1 cellular context compared by ENCODE assay signal in the genomic region with DNA sequence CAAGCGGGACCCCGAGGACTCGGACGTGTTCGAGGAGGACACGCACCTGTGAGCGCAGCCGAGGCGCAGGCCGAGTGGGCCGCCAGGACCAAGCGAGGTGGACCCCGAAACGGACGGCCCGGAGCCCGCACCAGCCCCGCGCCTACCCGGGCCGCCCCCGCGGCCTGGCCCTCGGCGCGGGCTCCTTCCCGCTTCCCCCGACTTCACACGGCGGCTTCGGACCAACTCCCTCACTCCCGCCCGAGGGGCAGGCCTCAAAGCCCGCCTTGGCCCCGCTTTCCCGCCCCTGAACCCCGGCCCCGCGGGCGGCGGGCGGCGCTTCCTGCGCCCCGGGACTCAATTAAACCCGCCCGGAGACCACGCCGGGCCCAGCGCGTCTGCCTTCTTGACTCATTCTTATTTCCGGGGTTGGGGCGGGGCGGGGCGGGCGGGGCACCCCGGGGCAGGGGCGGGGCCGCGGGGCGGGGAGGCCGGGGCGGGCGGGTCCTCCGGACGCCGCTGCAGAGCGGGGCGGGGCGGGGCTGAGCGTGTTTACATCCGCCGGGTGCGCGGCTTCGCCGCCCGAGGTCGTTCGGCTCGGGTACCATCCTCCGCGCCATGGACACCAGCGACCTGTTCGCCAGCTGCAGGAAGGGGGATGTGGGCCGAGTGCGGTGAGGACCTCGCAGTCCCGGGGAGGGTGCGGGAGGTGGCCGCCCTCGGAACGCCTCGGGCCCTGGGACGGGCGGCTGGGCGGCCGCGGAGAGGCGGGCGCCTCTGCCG.
TF ChIP-seq lines count a peak whose summit lies in the region.

A gene (plus strand): TSS at position 524 of the 762 bp plus-strand sequence. CDS start 74 bp downstream, at position 598.

TF ChIP-seq in GM12878, 131 proteins besides CTCF, POLR2A, EP300 and RAD21 (continued from another document):
- TF ChIP-seq, protein P1, sequence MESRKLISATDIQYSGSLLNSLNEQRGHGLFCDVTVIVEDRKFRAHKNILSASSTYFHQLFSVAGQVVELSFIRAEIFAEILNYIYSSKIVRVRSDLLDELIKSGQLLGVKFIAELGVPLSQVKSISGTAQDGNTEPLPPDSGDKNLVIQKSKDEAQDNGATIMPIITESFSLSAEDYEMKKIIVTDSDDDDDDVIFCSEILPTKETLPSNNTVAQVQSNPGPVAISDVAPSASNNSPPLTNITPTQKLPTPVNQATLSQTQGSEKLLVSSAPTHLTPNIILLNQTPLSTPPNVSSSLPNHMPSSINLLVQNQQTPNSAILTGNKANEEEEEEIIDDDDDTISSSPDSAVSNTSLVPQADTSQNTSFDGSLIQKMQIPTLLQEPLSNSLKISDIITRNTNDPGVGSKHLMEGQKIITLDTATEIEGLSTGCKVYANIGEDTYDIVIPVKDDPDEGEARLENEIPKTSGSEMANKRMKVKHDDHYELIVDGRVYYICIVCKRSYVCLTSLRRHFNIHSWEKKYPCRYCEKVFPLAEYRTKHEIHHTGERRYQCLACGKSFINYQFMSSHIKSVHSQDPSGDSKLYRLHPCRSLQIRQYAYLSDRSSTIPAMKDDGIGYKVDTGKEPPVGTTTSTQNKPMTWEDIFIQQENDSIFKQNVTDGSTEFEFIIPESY (IDR thresholded peaks at IDR 0.05), result no peak
- TF ChIP-seq, protein P2, sequence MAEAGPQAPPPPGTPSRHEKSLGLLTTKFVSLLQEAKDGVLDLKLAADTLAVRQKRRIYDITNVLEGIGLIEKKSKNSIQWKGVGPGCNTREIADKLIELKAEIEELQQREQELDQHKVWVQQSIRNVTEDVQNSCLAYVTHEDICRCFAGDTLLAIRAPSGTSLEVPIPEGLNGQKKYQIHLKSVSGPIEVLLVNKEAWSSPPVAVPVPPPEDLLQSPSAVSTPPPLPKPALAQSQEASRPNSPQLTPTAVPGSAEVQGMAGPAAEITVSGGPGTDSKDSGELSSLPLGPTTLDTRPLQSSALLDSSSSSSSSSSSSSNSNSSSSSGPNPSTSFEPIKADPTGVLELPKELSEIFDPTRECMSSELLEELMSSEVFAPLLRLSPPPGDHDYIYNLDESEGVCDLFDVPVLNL (IDR thresholded peaks at IDR 0.05; ENCODE audit: low read depth, low read length), result no peak
- TF ChIP-seq, protein P3, sequence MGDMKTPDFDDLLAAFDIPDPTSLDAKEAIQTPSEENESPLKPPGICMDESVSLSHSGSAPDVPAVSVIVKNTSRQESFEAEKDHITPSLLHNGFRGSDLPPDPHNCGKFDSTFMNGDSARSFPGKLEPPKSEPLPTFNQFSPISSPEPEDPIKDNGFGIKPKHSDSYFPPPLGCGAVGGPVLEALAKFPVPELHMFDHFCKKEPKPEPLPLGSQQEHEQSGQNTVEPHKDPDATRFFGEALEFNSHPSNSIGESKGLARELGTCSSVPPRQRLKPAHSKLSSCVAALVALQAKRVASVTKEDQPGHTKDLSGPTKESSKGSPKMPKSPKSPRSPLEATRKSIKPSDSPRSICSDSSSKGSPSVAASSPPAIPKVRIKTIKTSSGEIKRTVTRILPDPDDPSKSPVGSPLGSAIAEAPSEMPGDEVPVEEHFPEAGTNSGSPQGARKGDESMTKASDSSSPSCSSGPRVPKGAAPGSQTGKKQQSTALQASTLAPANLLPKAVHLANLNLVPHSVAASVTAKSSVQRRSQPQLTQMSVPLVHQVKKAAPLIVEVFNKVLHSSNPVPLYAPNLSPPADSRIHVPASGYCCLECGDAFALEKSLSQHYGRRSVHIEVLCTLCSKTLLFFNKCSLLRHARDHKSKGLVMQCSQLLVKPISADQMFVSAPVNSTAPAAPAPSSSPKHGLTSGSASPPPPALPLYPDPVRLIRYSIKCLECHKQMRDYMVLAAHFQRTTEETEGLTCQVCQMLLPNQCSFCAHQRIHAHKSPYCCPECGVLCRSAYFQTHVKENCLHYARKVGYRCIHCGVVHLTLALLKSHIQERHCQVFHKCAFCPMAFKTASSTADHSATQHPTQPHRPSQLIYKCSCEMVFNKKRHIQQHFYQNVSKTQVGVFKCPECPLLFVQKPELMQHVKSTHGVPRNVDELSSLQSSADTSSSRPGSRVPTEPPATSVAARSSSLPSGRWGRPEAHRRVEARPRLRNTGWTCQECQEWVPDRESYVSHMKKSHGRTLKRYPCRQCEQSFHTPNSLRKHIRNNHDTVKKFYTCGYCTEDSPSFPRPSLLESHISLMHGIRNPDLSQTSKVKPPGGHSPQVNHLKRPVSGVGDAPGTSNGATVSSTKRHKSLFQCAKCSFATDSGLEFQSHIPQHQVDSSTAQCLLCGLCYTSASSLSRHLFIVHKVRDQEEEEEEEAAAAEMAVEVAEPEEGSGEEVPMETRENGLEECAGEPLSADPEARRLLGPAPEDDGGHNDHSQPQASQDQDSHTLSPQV (IDR thresholded peaks at IDR 0.05), result no peak
- TF ChIP-seq ZSCAN29 (IDR thresholded peaks at IDR 0.05) (no peak), RCOR1 (conservative IDR thresholded peaks at IDR 0.05; ENCODE audit: low read depth, low read length) (no peak), POLR2AphosphoS2 (IDR thresholded peaks at IDR 0.05; ENCODE audit: low read depth, low read length) (0 out of 2 replicates have a peak, but pooled peaks have one; percentile 39), STAT3 (IDR thresholded peaks at IDR 0.05; ENCODE audit: low read depth, low read length) (no peak), NR2C1 (IDR thresholded peaks at IDR 0.05) (no peak)
TF ChIP-seq in GM12878: peak in this region for 27.
